Comparison of ENCODE assay signal across 25 cellular contexts in the genomic region with DNA sequence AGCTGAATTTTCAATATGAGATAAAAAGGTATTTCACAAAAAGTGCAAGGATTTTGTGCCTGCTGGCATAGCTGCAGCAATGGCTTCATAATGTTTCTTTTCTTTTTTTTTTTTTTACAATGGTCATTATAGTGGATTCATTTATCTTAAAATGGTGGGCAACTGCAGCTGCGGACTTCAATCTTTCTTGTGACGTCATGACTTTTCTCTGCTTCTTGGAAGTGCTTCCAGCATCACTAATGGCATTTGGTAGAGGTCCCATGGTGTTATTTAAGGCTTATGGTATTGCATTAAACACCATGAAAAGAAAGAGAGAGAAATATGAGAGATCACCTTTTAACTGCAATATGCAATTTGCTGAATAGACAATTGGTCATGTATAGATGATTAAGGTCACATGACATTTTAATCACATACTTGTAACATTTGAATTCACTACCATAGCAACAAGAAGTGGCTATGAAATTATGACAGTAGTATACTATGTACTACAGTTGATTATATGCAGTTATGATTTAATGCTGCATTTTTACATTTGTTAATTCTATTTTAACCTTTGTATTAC.
DNase-seq lines count a peak whose midpoint lies in the region; ATAC-seq, FAIRE-seq and TF ChIP-seq lines count a peak whose summit lies in the region.
"Had no signal": no experiment of that assay in that cellular context is flagged by ENCODE, and none has a peak within 500 bp of the region (broad histone marks: within the 10 kb centered on the region; RNA-seq: fewer than 3 reads in every experiment).

No MANE protein-coding gene starts in this region.

- no peaks in the 10 kb centered on the region for H3K79me2 ChIP-seq in K562 (ENCODE audit: control insufficient read depth, insufficient read depth, low read length)

- TF ChIP-seq EP300 in A549 (IDR thresholded peaks at IDR 0.05) (no peak), K562 (IDR thresholded peaks at IDR 0.05; ENCODE audit: low read length) (no peak)

- H3K4me1 ChIP-seq in A549 (no peaks in the 10 kb centered on the region), K562 (replicated peaks in 1 of 2; ENCODE audit: control insufficient read depth in 2 of 2, insufficient read depth in 2 of 2, low read length in 2 of 2) (no peaks in the 10 kb centered on the region)
- H3K4me1 ChIP-seq: BE2C had no signal

- H3K9me3 Mint-ChIP-seq in stimulated activated effector memory CD8-positive, alpha-beta T cell treated with anti-CD3 and anti-CD28 coated beads, Interleukin-12 subunit alpha, Interleukin-12 subunit beta, amount 100 ng/mL, for 72 hours, result peaks cover 18% of the 10 kb centered on the region

- no peak overlapping the region for H2AFZ ChIP-seq in K562 (ENCODE audit: low read depth, low read length)

- no peak for TF ChIP-seq POLR2A in A549 (IDR thresholded peaks at IDR 0.05; ENCODE audit: low read length)
- no peak for TF ChIP-seq POLR2A in K562 (conservative IDR thresholded peaks at IDR 0.05)

- no peaks in the 10 kb centered on the region for H4K20me1 ChIP-seq in K562 (replicated peaks; ENCODE audit: control insufficient read depth, insufficient read depth, low read length)
- H4K20me1 ChIP-seq: BLaER1 treated with 17β-estradiol and CSF1 and Interleukin-3, amounts not matched to agents 10 nM and 100 nM had no signal

- BruUV-seq in K562 (replicated peaks; lab: Mats Ljungman, UMichigan), result no TSS peak

- H3K27ac ChIP-seq in A549 (no peak overlapping the region), K562 (ENCODE audit: extremely low read depth, low read depth, low read length) (no peak overlapping the region), caudate nucleus (ENCODE audit: low read depth, low read length) (no peak overlapping the region)
- H3K27ac ChIP-seq: 22Rv1; BLaER1 treated with 17β-estradiol and CSF1 and Interleukin-3, amounts not matched to agents 10 nM and 100 nM had no signal

- no peaks in the 10 kb centered on the region for H3K36me3 Mint-ChIP-seq in stimulated activated effector memory CD8-positive, alpha-beta T cell treated with anti-CD3 and anti-CD28 coated beads, Interleukin-12 subunit alpha, Interleukin-12 subunit beta, amount 100 ng/mL, for 72 hours
- H3K36me3 Mint-ChIP-seq: CD14-positive monocyte; CD8-positive, alpha-beta memory T cell had no signal

- H3K9me3 ChIP-seq in A549, result no peaks in the 10 kb centered on the region
- H3K9me3 ChIP-seq in K562 (replicated peaks; ENCODE audit: control insufficient read depth, insufficient read depth, low read depth, low read length), result no peaks in the 10 kb centered on the region
- H3K9me3 ChIP-seq: BE2C; BLaER1 treated with 17β-estradiol and CSF1 and Interleukin-3, amounts not matched to agents 10 nM and 100 nM had no signal

- H3K36me3 ChIP-seq in K562 (ENCODE audit: control insufficient read depth, insufficient read depth, low read length), result no peaks in the 10 kb centered on the region
- H3K36me3 ChIP-seq: BE2C; BLaER1 treated with 17β-estradiol and CSF1 and Interleukin-3, amounts not matched to agents 10 nM and 100 nM had no signal

- peak; percentile 1 for DNase-seq in NCI-H1436 treated with DMSO at 0.1 percent for 48 hours (lab: John Stamatoyannopoulos, UW)
- no peak for DNase-seq in NCI-H1436 (lab: John Stamatoyannopoulos, UW)
- DNase-seq in A549 (ENCODE audit: low read depth in 1 of 2, low spot score in 1 of 2), result no peak
- peak; percentile 2 for DNase-seq in NCI-H69 (lab: John Stamatoyannopoulos, UW)
- DNase-seq in K562 (ENCODE audit: extremely low read depth in 1 of 4, low spot score in 3 of 4), result no peak
- DNase-seq in stimulated activated effector memory CD8-positive, alpha-beta T cell treated with anti-CD3 and anti-CD28 coated beads, Interleukin-12 subunit alpha, Interleukin-12 subunit beta, amount 100 ng/mL, for 72 hours (ENCODE audit: low spot score in 2 of 2), result no peak
- no peak for DNase-seq in caudate nucleus (lab: John Stamatoyannopoulos, UW)
- DNase-seq: ACHN; AML-193; BE2C; CD4-positive, alpha-beta T cell; CD8-positive, alpha-beta memory T cell; DMS53; DMS79 treated with DMSO at 0.1 percent for 48 hours; GF-D8; H7; HCEC 1CT had no signal

- H3K4me2 ChIP-seq in A549, result no peak overlapping the region
- H3K4me2 ChIP-seq in K562 (ENCODE audit: insufficient read depth, low read length), result no peak overlapping the region
- H3K4me2 ChIP-seq: BLaER1 treated with 17β-estradiol and CSF1 and Interleukin-3, amounts not matched to agents 10 nM and 100 nM had no signal

- 3% methylated on average over 2 of the region's 2 CpGs for WGBS in A549 (ENCODE audit: missing lambda C conversion rate)
- WGBS in K562 (ENCODE audit: insufficient coverage, low coverage, missing lambda C conversion rate), result 0% methylated on average over 2 of the region's 2 CpGs

- in situ Hi-C loops in K562 (cut with MboI), result no loop called here

- no peak for TF ChIP-seq CTCF in A549 (IDR thresholded peaks at IDR 0.05)
- no peak for TF ChIP-seq CTCF in K562 (IDR thresholded peaks at IDR 0.05 in 2 of 3, conservative IDR thresholded peaks at IDR 0.05 in 1 of 3; ENCODE audit: insufficient read depth in 2 of 3, low read depth in 1 of 3, low read length in 3 of 3)

- H3K9me1 ChIP-seq in K562 (ENCODE audit: control insufficient read depth, insufficient read depth, low read length), result no peaks in the 10 kb centered on the region

- POLR2A ChIA-PET in A549 (lab: Yijun Ruan, JAX) (no interaction called here), K562 (lab: Yijun Ruan, JAX) (no interaction called here)

- no peaks in the 10 kb centered on the region for H3K4me1 Mint-ChIP-seq in stimulated activated effector memory CD8-positive, alpha-beta T cell treated with anti-CD3 and anti-CD28 coated beads, Interleukin-12 subunit alpha, Interleukin-12 subunit beta, amount 100 ng/mL, for 72 hours
- H3K4me1 Mint-ChIP-seq: CD14-positive monocyte; CD8-positive, alpha-beta memory T cell had no signal

- CTCF ChIA-PET in A549 (lab: Yijun Ruan, JAX) (no interaction called here), K562 (lab: Yijun Ruan, JAX; ENCODE audit: low intra/inter-chr PET ratio) (no interaction called here)

- no peak overlapping the region for H3K9ac ChIP-seq in K562 (ENCODE audit: insufficient read depth in 1 of 2, low read depth in 2 of 2, low read length in 2 of 2)
- H3K9ac ChIP-seq: BLaER1 treated with 17β-estradiol and CSF1 and Interleukin-3, amounts not matched to agents 10 nM and 100 nM had no signal

- H3K4me3 ChIP-seq in A549 (no peak overlapping the region), K562 (no peak overlapping the region)
- H3K4me3 ChIP-seq: BLaER1 treated with 17β-estradiol and CSF1 and Interleukin-3, amounts not matched to agents 10 nM and 100 nM had no signal

- no peak for ATAC-seq in A549
- no peak for ATAC-seq in K562
- ATAC-seq in stimulated activated effector memory CD8-positive, alpha-beta T cell treated with anti-CD3 and anti-CD28 coated beads, Interleukin-12 subunit alpha, Interleukin-12 subunit beta, amount 100 ng/mL, for 72 hours, result no peak
- ATAC-seq in GM18868 (IDR thresholded peaks at IDR 0.05; ENCODE audit: unreplicated experiment), result no peak

- no peak for FAIRE-seq in A549 (lab: Jason Lieb, UNC)
- FAIRE-seq in K562 (lab: Jason Lieb, UNC), result no peak
- FAIRE-seq: A204.1, GM12891, GM18507, H1 had no signal

- no peak overlapping the region for H3K4me3 Mint-ChIP-seq in stimulated activated effector memory CD8-positive, alpha-beta T cell treated with anti-CD3 and anti-CD28 coated beads, Interleukin-12 subunit alpha, Interleukin-12 subunit beta, amount 100 ng/mL, for 72 hours
- H3K4me3 Mint-ChIP-seq: CD14-positive monocyte; CD4-positive, alpha-beta T cell; CD8-positive, alpha-beta memory T cell had no signal

- no peak for TF ChIP-seq RAD21 in A549 (conservative IDR thresholded peaks at IDR 0.05 in 1 of 2, IDR thresholded peaks at IDR 0.05 in 1 of 2)
- no peak for TF ChIP-seq RAD21 in K562 (CRISPR knock-in tag; conservative IDR thresholded peaks at IDR 0.05 in 1 of 2, IDR thresholded peaks at IDR 0.05 in 1 of 2)

- H3K27me3 ChIP-seq in K562 (ENCODE audit: control insufficient read depth in 2 of 2, insufficient read depth in 2 of 2, low read length in 2 of 2), result no peaks in the 10 kb centered on the region
- H3K27me3 ChIP-seq: BE2C; BLaER1 treated with 17β-estradiol and CSF1 and Interleukin-3, amounts not matched to agents 10 nM and 100 nM had no signal

- intact Hi-C loops in K562 (cut with micrococcal nuclease), result no loop called here

- H3K27ac Mint-ChIP-seq in stimulated activated effector memory CD8-positive, alpha-beta T cell treated with anti-CD3 and anti-CD28 coated beads, Interleukin-12 subunit alpha, Interleukin-12 subunit beta, amount 100 ng/mL, for 72 hours, result no peak overlapping the region
- H3K27ac Mint-ChIP-seq: CD14-positive monocyte; CD4-positive, alpha-beta T cell; CD8-positive, alpha-beta memory T cell had no signal

TF ChIP-seq in A549, 52 proteins besides CTCF, POLR2A, EP300 and RAD21:
- TF ChIP-seq SREBF2 (IDR thresholded peaks at IDR 0.05) (no peak), MAFK (IDR thresholded peaks at IDR 0.05; ENCODE audit: partially characterized antibody) (peak; percentile 34)

TF ChIP-seq in K562, 482 proteins besides CTCF, POLR2A, EP300 and RAD21:
- TF ChIP-seq ZNF146 (CRISPR knock-in tag; IDR thresholded peaks at IDR 0.05; ENCODE audit: unreplicated experiment), result no peak
- TF ChIP-seq ZNF197 (CRISPR knock-in tag; IDR thresholded peaks at IDR 0.05; ENCODE audit: low read depth), result no peak
- 0 out of 2 replicates have a peak, but pooled peaks have one; percentile 18 for TF ChIP-seq ZNF316 (IDR thresholded peaks at IDR 0.05)
- TF ChIP-seq ATF1 (CRISPR knock-in tag; IDR thresholded peaks at IDR 0.05), result no peak
- 0 out of 2 replicates have a peak, but pooled peaks have one; percentile 12 for TF ChIP-seq ATF1 (tag; IDR thresholded peaks at IDR 0.05)
- TF ChIP-seq, protein P1, sequence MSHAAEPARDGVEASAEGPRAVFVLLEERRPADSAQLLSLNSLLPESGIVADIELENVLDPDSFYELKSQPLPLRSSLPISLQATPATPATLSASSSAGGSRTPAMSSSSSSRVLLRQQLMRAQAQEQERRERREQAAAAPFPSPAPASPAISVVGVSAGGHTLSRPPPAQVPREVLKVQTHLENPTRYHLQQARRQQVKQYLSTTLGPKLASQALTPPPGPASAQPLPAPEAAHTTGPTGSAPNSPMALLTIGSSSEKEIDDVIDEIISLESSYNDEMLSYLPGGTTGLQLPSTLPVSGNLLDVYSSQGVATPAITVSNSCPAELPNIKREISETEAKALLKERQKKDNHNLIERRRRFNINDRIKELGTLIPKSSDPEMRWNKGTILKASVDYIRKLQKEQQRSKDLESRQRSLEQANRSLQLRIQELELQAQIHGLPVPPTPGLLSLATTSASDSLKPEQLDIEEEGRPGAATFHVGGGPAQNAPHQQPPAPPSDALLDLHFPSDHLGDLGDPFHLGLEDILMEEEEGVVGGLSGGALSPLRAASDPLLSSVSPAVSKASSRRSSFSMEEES (CRISPR knock-in tag; IDR thresholded peaks at IDR 0.05), result peak; percentile 20; the same call in 1 of the 2 replicates

Comparison
In these comparisons a context has a peak if more than half of its experiments do, and no peak if none do; other contexts are left out.
1. DNase-seq: peak in NCI-H1436 treated with DMSO at 0.1 percent for 48 hours (single experiment) and NCI-H69 (single experiment); none in NCI-H1436 (single experiment), A549 (0 of 2), K562 (0 of 4), stimulated activated effector memory CD8-positive, alpha-beta T cell treated with anti-CD3 and anti-CD28 coated beads, Interleukin-12 subunit alpha, Interleukin-12 subunit beta, amount 100 ng/mL, for 72 hours (0 of 2) and caudate nucleus (0 of 61).